In genomic region chr2:168583064-168583709, GRCh38 we compare ENCODE assay signal across 8 cellular contexts.
DNase-seq lines count a peak whose midpoint lies in the region; ATAC-seq lines count a peak whose summit lies in the region.

No MANE protein-coding gene starts in this region.

- peaks cover 17% of the 10 kb centered on the region for H3K4me1 ChIP-seq in stomach smooth muscle (ENCODE audit: control insufficient read depth, insufficient read depth, low read length)

- no peaks in the 10 kb centered on the region for H3K27me3 Mint-ChIP-seq in activated CD4-positive, alpha-beta T cell treated with anti-CD3 and anti-CD28 coated beads, Interleukin-2, amount 10 ng/mL, durations not matched to agents 24 days and 14 days
- no peaks in the 10 kb centered on the region for H3K27me3 Mint-ChIP-seq in effector memory CD8-positive, alpha-beta T cell

- peak; percentile 63 for DNase-seq in activated CD4-positive, alpha-beta T cell treated with anti-CD3 and anti-CD28 coated beads, Interleukin-2, amount 10 ng/mL, durations not matched to agents 24 days and 14 days
- DNase-seq in activated CD4-positive, alpha-beta T cell treated with anti-CD3 and anti-CD28 coated beads for 4 hours, result no peak
- DNase-seq in effector memory CD8-positive, alpha-beta T cell, result no peak
- DNase-seq in NCI-H2107 (lab: John Stamatoyannopoulos, UW) (no peak), NCI-H1105 (lab: John Stamatoyannopoulos, UW) (no peak), NCI-H2171 (lab: John Stamatoyannopoulos, UW) (no peak)

- H3K4me3 ChIP-seq in stomach smooth muscle (ENCODE audit: low read length in 2 of 2), result no peak overlapping the region

- intact Hi-C loops in activated CD4-positive, alpha-beta T cell treated with anti-CD3 and anti-CD28 coated beads, Interleukin-2, amount 10 ng/mL, durations not matched to agents 24 days and 14 days (cut with micrococcal nuclease), result no loop called here

- peaks cover 6% of the 10 kb centered on the region for H3K9me3 Mint-ChIP-seq in activated CD4-positive, alpha-beta T cell treated with anti-CD3 and anti-CD28 coated beads, Interleukin-2, amount 10 ng/mL, durations not matched to agents 24 days and 14 days
- no peaks in the 10 kb centered on the region for H3K9me3 Mint-ChIP-seq in effector memory CD8-positive, alpha-beta T cell

- no peaks in the 10 kb centered on the region for H3K9me3 ChIP-seq in stomach smooth muscle (ENCODE audit: control insufficient read depth in 2 of 2, low read length in 2 of 2)

- H3K36me3 ChIP-seq in stomach smooth muscle (ENCODE audit: control insufficient read depth in 2 of 2, insufficient read depth in 2 of 2, low read length in 2 of 2), result no peaks in the 10 kb centered on the region

- peak overlapping the region; percentile 42 for H3K4me3 Mint-ChIP-seq in activated CD4-positive, alpha-beta T cell treated with anti-CD3 and anti-CD28 coated beads, Interleukin-2, amount 10 ng/mL, durations not matched to agents 24 days and 14 days
- H3K4me3 Mint-ChIP-seq in effector memory CD8-positive, alpha-beta T cell, result no peak overlapping the region

- H3K27me3 ChIP-seq in stomach smooth muscle (ENCODE audit: control insufficient read depth in 1 of 2, insufficient read depth in 2 of 2, low read length in 2 of 2), result no peaks in the 10 kb centered on the region

- H3K4me1 Mint-ChIP-seq in activated CD4-positive, alpha-beta T cell treated with anti-CD3 and anti-CD28 coated beads, Interleukin-2, amount 10 ng/mL, durations not matched to agents 24 days and 14 days, result peaks cover 31% of the 10 kb centered on the region
- H3K4me1 Mint-ChIP-seq in effector memory CD8-positive, alpha-beta T cell (ENCODE audit: low read depth in 2 of 2), result peaks cover 0 to 6% of the 10 kb centered on the region in 2 donors

- H3K9ac ChIP-seq in stomach smooth muscle (ENCODE audit: low read length in 2 of 2), result peak overlapping the region in 1 of 2 donors; percentile 34

- H3K36me3 Mint-ChIP-seq in activated CD4-positive, alpha-beta T cell treated with anti-CD3 and anti-CD28 coated beads, Interleukin-2, amount 10 ng/mL, durations not matched to agents 24 days and 14 days (ENCODE audit: low read depth), result peaks cover 19% of the 10 kb centered on the region
- peaks cover 4% of the 10 kb centered on the region for H3K36me3 Mint-ChIP-seq in effector memory CD8-positive, alpha-beta T cell (ENCODE audit: insufficient read depth)

- peak overlapping the region; percentile 8 for H3K27ac ChIP-seq in stomach smooth muscle (ENCODE audit: low read length)

- peak; percentile 66 for ATAC-seq in HG03342 (IDR thresholded peaks at IDR 0.05; ENCODE audit: unreplicated experiment)
- peak; percentile 44 for ATAC-seq in effector memory CD8-positive, alpha-beta T cell (replicated peaks)

- H3K27ac Mint-ChIP-seq in activated CD4-positive, alpha-beta T cell treated with anti-CD3 and anti-CD28 coated beads, Interleukin-2, amount 10 ng/mL, durations not matched to agents 24 days and 14 days, result peak overlapping the region; percentile 2
- H3K27ac Mint-ChIP-seq in effector memory CD8-positive, alpha-beta T cell, result peak overlapping the region in 1 of 2 donors; percentile 35
